ENCODE assay signal across 10 cellular contexts in genomic region chrX:31223817-31224216, GRCh38.
DNase-seq lines count a peak whose midpoint lies in the region; ATAC-seq and TF ChIP-seq lines count a peak whose summit lies in the region.
"Had no signal": no experiment of that assay in that cellular context is flagged by ENCODE, and none has a peak within 500 bp of the region (broad histone marks: within the 10 kb centered on the region; RNA-seq: fewer than 3 reads in every experiment).

No MANE protein-coding gene starts in this region.

- no peaks in the 10 kb centered on the region for H3K9me3 ChIP-seq in gastrocnemius medialis
- H3K9me3 ChIP-seq: HAP-1 had no signal

- peak; percentile 82 for ATAC-seq in GM19397 (IDR thresholded peaks at IDR 0.05; ENCODE audit: unreplicated experiment)
- peak; percentile 84 for ATAC-seq in HG03135 (IDR thresholded peaks at IDR 0.05; ENCODE audit: unreplicated experiment)
- peak; percentile 91 to 93 for ATAC-seq in gastrocnemius medialis
- ATAC-seq: naive thymus-derived CD8-positive, alpha-beta T cell had no signal

- no peak for TF ChIP-seq CTCF in gastrocnemius medialis (IDR thresholded peaks at IDR 0.05 in 4 of 5, conservative IDR thresholded peaks at IDR 0.05 in 1 of 5)

- TF ChIP-seq POLR2A in gastrocnemius medialis (IDR thresholded peaks at IDR 0.05) = no peak

- no peak overlapping the region for H3K4me3 ChIP-seq in gastrocnemius medialis
- H3K4me3 ChIP-seq: HAP-1 had no signal

- H3K27me3 ChIP-seq in gastrocnemius medialis = no peaks in the 10 kb centered on the region

- in situ Hi-C loops in gastrocnemius medialis (cut with MboI; ENCODE audit: low sequenced_read_pairs in 4 of 4) = loop anchor here in 2 of 4 donors (25.0 kb wide), 1 partner anchor 438 kb away; no protein-coding TSS in a partner anchor

- no peaks in the 10 kb centered on the region for H3K36me3 ChIP-seq in gastrocnemius medialis
- H3K36me3 ChIP-seq: HAP-1 had no signal

- intact Hi-C loops in gastrocnemius medialis (cut with DNase I; ENCODE audit: low total_unique reads) = no loop called here

- peaks cover 0 to 9% of the 10 kb centered on the region in 2 donors for H3K4me1 ChIP-seq in gastrocnemius medialis

- peak overlapping the region in 3 of 4 donors; percentile 37 to 61 (median 61) for H3K27ac ChIP-seq in gastrocnemius medialis

- DNase-seq in SKM-1 treated with dmso at 0.1 percent for 144 hours (lab: John Stamatoyannopoulos, UW; ENCODE audit: unreplicated experiment) = peak; percentile 42
- peak in 1 of 2 donors; percentile 32 for DNase-seq in gastrocnemius medialis
- no peak for DNase-seq in NCI-H2029 (lab: John Stamatoyannopoulos, UW)
- DNase-seq in NCI-H82 treated with DMSO at 0.1 percent for 48 hours (lab: John Stamatoyannopoulos, UW; ENCODE audit: unreplicated experiment) = no peak
- DNase-seq in Kasumi-1 (lab: John Stamatoyannopoulos, UW) = no peak
- no peak for DNase-seq in NCI-H69 (lab: John Stamatoyannopoulos, UW)
- DNase-seq: naive thymus-derived CD8-positive, alpha-beta T cell had no signal
